Comparison of ENCODE assay signal across 17 cellular contexts in the genomic region with DNA sequence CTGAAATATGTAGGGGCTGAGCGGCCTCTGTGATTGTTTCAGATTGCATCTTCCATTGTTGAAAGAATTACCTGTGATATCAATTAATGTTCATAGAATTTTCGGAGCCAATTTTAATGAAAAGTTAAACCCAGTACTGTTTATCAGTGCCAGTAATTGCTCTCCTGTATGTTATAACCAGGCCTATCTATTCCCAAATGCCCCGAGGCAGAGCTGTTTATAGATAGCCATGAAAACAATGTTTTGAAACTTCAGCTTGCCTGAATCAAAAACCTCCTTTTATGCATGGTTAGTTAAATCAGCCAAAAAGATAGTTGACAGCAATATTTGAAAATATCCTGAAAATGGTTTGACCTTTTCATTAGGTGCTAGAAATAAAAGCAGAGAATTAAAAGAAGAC.
"Had no signal": no experiment of that assay in that cellular context is flagged by ENCODE, and none has a peak within 500 bp of the region (broad histone marks: within the 10 kb centered on the region; RNA-seq: fewer than 3 reads in every experiment).

No MANE protein-coding gene starts in this region.

- H3K27me3 ChIP-seq: adrenal gland, gastroesophageal sphincter, right atrium auricular region, tibial artery, uterus had no signal

- FAIRE-seq: keratinocyte had no signal

- H3K27me3 Mint-ChIP-seq: activated CD4-positive, alpha-beta T cell treated with anti-CD3 and anti-CD28 coated beads, Interleukin-2, amount 10 ng/mL, durations not matched to agents 7 days and 5 days; activated naive CD4-positive, alpha-beta T cell treated with anti-CD3 and anti-CD28 coated beads, Interleukin-2, amount 10 ng/mL, durations not matched to agents 7 days and 5 days had no signal

- H3K9me3 ChIP-seq: adrenal gland, gastroesophageal sphincter, left ventricle myocardium inferior, right atrium auricular region, tibial artery, uterus had no signal

- H3K36me3 Mint-ChIP-seq: activated naive CD4-positive, alpha-beta T cell treated with anti-CD3 and anti-CD28 coated beads, Interleukin-2, amount 10 ng/mL, durations not matched to agents 7 days and 5 days; stimulated activated effector memory CD8-positive, alpha-beta T cell treated with anti-CD3 and anti-CD28 coated beads, Interleukin-12 subunit alpha, Interleukin-12 subunit beta, amount 100 ng/mL, for 72 hours had no signal

- H3K36me3 ChIP-seq: adrenal gland, gastroesophageal sphincter, left ventricle myocardium inferior, right atrium auricular region, tibial artery, uterus had no signal

- H3K4me1 ChIP-seq: adrenal gland, tibial artery, uterus had no signal

- H3K4me3 Mint-ChIP-seq: activated CD4-positive, alpha-beta T cell treated with anti-CD3 and anti-CD28 coated beads, Interleukin-2, amount 10 ng/mL, durations not matched to agents 7 days and 5 days; activated naive CD4-positive, alpha-beta T cell treated with anti-CD3 and anti-CD28 coated beads, Interleukin-2, amount 10 ng/mL, durations not matched to agents 7 days and 5 days; stimulated activated effector memory CD8-positive, alpha-beta T cell treated with anti-CD3 and anti-CD28 coated beads, Interleukin-12 subunit alpha, Interleukin-12 subunit beta, amount 100 ng/mL, for 72 hours had no signal

- H3K4me1 Mint-ChIP-seq: activated CD4-positive, alpha-beta T cell treated with anti-CD3 and anti-CD28 coated beads, Interleukin-2, amount 10 ng/mL, durations not matched to agents 7 days and 5 days; activated naive CD4-positive, alpha-beta T cell treated with anti-CD3 and anti-CD28 coated beads, Interleukin-2, amount 10 ng/mL, durations not matched to agents 7 days and 5 days; stimulated activated effector memory CD8-positive, alpha-beta T cell treated with anti-CD3 and anti-CD28 coated beads, Interleukin-12 subunit alpha, Interleukin-12 subunit beta, amount 100 ng/mL, for 72 hours had no signal

- H3K4me3 ChIP-seq: adrenal gland, coronary artery, gastroesophageal sphincter, left ventricle myocardium inferior, right atrium auricular region, skin epidermis, tibial artery, uterus had no signal

- DNase-seq: activated CD4-positive, alpha-beta T cell treated with anti-CD3 and anti-CD28 coated beads, Interleukin-2, amount 10 ng/mL, durations not matched to agents 7 days and 5 days; activated CD4-positive, CD25-positive, alpha-beta regulatory T cell; activated CD8-positive, alpha-beta memory T cell treated with anti-CD3 and anti-CD28 coated beads for 24 hours; activated naive CD4-positive, alpha-beta T cell treated with anti-CD3 and anti-CD28 coated beads, Interleukin-2, amount 10 ng/mL, durations not matched to agents 7 days and 5 days; adrenal gland; central memory CD4-positive, alpha-beta T cell; effector memory CD4-positive, alpha-beta T cell; left ventricle myocardium inferior; mesenchymal stem cell; tibial artery; uterus had no signal

- ATAC-seq: gastroesophageal sphincter; stimulated activated effector memory CD8-positive, alpha-beta T cell treated with anti-CD3 and anti-CD28 coated beads, Interleukin-12 subunit alpha, Interleukin-12 subunit beta, amount 100 ng/mL, for 72 hours had no signal

- H3K9me3 Mint-ChIP-seq: activated CD4-positive, alpha-beta T cell treated with anti-CD3 and anti-CD28 coated beads, Interleukin-2, amount 10 ng/mL, durations not matched to agents 7 days and 5 days; activated naive CD4-positive, alpha-beta T cell treated with anti-CD3 and anti-CD28 coated beads, Interleukin-2, amount 10 ng/mL, durations not matched to agents 7 days and 5 days; stimulated activated effector memory CD8-positive, alpha-beta T cell treated with anti-CD3 and anti-CD28 coated beads, Interleukin-12 subunit alpha, Interleukin-12 subunit beta, amount 100 ng/mL, for 72 hours had no signal

- H3K27ac Mint-ChIP-seq: activated CD4-positive, alpha-beta T cell treated with anti-CD3 and anti-CD28 coated beads, Interleukin-2, amount 10 ng/mL, durations not matched to agents 7 days and 5 days; activated naive CD4-positive, alpha-beta T cell treated with anti-CD3 and anti-CD28 coated beads, Interleukin-2, amount 10 ng/mL, durations not matched to agents 7 days and 5 days; stimulated activated effector memory CD8-positive, alpha-beta T cell treated with anti-CD3 and anti-CD28 coated beads, Interleukin-12 subunit alpha, Interleukin-12 subunit beta, amount 100 ng/mL, for 72 hours had no signal
